22 cellular contexts compared by ENCODE assay signal in the genomic region with DNA sequence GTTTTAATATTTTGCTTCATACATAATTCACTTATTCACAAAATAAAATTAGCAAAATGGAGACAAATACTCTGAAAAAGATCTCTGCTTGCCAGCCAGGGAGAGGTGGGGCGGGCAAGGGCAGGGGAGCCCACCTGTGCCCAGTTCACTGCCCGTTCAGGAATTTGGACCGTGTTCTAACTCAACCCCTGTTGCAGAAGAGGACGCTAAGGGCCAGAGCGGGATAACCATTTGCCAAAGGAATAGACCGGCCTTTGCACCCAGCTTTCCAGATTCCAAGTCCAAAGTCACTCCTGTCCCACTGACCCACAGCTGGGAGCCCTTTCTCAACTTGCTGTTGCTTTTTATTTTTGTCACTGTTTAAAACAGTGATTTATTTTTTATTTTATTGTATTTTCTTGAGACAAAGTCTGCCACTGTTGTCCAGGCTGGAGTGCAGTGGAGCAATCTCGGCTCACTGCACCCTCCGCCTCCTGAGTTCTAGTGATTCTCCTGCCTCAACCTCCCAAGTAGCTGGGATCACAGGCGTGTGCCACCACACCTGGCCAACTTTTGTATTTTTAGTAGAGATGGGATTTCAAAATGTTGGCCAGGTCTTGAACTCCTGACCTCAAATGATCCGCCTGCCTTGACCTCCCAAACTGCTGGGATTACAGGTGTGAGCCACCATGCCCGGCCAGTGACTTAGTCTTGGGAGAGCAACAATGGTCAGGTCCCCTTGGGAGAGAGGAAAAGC. TPM values are rescaled to one million over a fixed set of nuclear protein-coding genes. Genes with fewer than 3 reads are reported as not detected.
DNase-seq lines count a peak whose midpoint lies in the region; ATAC-seq and TF ChIP-seq lines count a peak whose summit lies in the region.
"Had no signal": no experiment of that assay in that cellular context is flagged by ENCODE, and none has a peak within 500 bp of the region (broad histone marks: within the 10 kb centered on the region; RNA-seq: fewer than 3 reads in every experiment).

No MANE protein-coding gene starts in this region.

- no peak overlapping the region for H2AFZ ChIP-seq in mammary epithelial cell (ENCODE audit: low read depth, low read length)

- no peak for DNase-seq in activated naive CD8-positive, alpha-beta T cell treated with anti-CD3 and anti-CD28 coated beads for 36 hours
- no peak for DNase-seq in activated naive CD8-positive, alpha-beta T cell treated with anti-CD3 and anti-CD28 coated beads, Interleukin-2, amount 50 U/mL, for 24 hours
- no peak for DNase-seq in T-cell
- no peak for DNase-seq in mammary epithelial cell
- no peak for DNase-seq in hepatic stellate cell (ENCODE audit: low spot score)
- no peak for DNase-seq in NCI-H1105 treated with DMSO at 0.1 percent for 48 hours (lab: John Stamatoyannopoulos, UW)
- DNase-seq: Caco-2; CD4-positive, alpha-beta memory T cell; MV-4-11; NCI-H1105; NCI-H146; NCI-H1930; NCI-H2107; NCI-H446; NCI-H526 treated with DMSO at 0.1 percent for 48 hours; RPMI8226; SHP77 had no signal

- no peak for ATAC-seq in activated naive CD8-positive, alpha-beta T cell treated with anti-CD3 and anti-CD28 coated beads, Interleukin-2, amount 50 U/mL, for 24 hours
- ATAC-seq in T-cell (replicated peaks in 1 of 4) (no peak), GM18867 (IDR thresholded peaks at IDR 0.05; ENCODE audit: unreplicated experiment) (no peak)
- ATAC-seq: K562 had no signal

- POLR2A ChIA-PET in T-cell (lab: Charles Lee): no interaction called here

- H3K4me1 Mint-ChIP-seq in activated naive CD8-positive, alpha-beta T cell treated with anti-CD3 and anti-CD28 coated beads for 36 hours: peaks cover 41% of the 10 kb centered on the region
- H3K4me1 Mint-ChIP-seq in activated naive CD8-positive, alpha-beta T cell treated with anti-CD3 and anti-CD28 coated beads, Interleukin-2, amount 50 U/mL, for 24 hours: peaks cover 44% of the 10 kb centered on the region
- H3K4me1 Mint-ChIP-seq in T-cell: peaks cover 35 to 43% (median 38%) of the 10 kb centered on the region in 3 donors

- CTCF ChIA-PET in T-cell (lab: Charles Lee): interaction anchor here in 1 of 2 donors (1.3 kb wide), 1 partner anchor 50 kb away, joined by 7 read pairs; no protein-coding TSS in a partner anchor
- CTCF ChIA-PET in mammary epithelial cell (lab: Charles Lee; ENCODE audit: low non-redundant PET): no interaction called here

- peak overlapping the region; percentile 16 for H3K27ac Mint-ChIP-seq in activated naive CD8-positive, alpha-beta T cell treated with anti-CD3 and anti-CD28 coated beads for 36 hours
- H3K27ac Mint-ChIP-seq in activated naive CD8-positive, alpha-beta T cell treated with anti-CD3 and anti-CD28 coated beads, Interleukin-2, amount 50 U/mL, for 24 hours: no peak overlapping the region
- peak overlapping the region; percentile 46 to 78 for H3K27ac Mint-ChIP-seq in T-cell

- H3K9me3 Mint-ChIP-seq in activated naive CD8-positive, alpha-beta T cell treated with anti-CD3 and anti-CD28 coated beads for 36 hours: no peaks in the 10 kb centered on the region
- no peaks in the 10 kb centered on the region for H3K9me3 Mint-ChIP-seq in activated naive CD8-positive, alpha-beta T cell treated with anti-CD3 and anti-CD28 coated beads, Interleukin-2, amount 50 U/mL, for 24 hours
- no peaks in the 10 kb centered on the region for H3K9me3 Mint-ChIP-seq in T-cell
- H3K9me3 Mint-ChIP-seq: CD4-positive, alpha-beta memory T cell had no signal

- no peak overlapping the region for H3K4me3 Mint-ChIP-seq in activated naive CD8-positive, alpha-beta T cell treated with anti-CD3 and anti-CD28 coated beads for 36 hours
- no peak overlapping the region for H3K4me3 Mint-ChIP-seq in activated naive CD8-positive, alpha-beta T cell treated with anti-CD3 and anti-CD28 coated beads, Interleukin-2, amount 50 U/mL, for 24 hours
- H3K4me3 Mint-ChIP-seq in T-cell: no peak overlapping the region

- no peaks in the 10 kb centered on the region for H3K36me3 Mint-ChIP-seq in activated naive CD8-positive, alpha-beta T cell treated with anti-CD3 and anti-CD28 coated beads for 36 hours
- H3K36me3 Mint-ChIP-seq in activated naive CD8-positive, alpha-beta T cell treated with anti-CD3 and anti-CD28 coated beads, Interleukin-2, amount 50 U/mL, for 24 hours (ENCODE audit: low read depth): no peaks in the 10 kb centered on the region
- no peaks in the 10 kb centered on the region for H3K36me3 Mint-ChIP-seq in T-cell

- H3K4me1 ChIP-seq in liver (ENCODE audit: control insufficient read depth in 4 of 4, insufficient read depth in 4 of 4, low read length in 3 of 4) (peaks cover 6 to 32% (median 24%) of the 10 kb centered on the region in 4 donors), mammary epithelial cell (ENCODE audit: insufficient read depth, low read length) (peaks cover 21% of the 10 kb centered on the region)

- in situ Hi-C loops in mammary epithelial cell (cut with MboI; ENCODE audit: low sequenced_read_pairs in 2 of 2): no loop called here

- WGBS in liver: 41% methylated on average over 11 of the region's 11 CpGs
- WGBS in mammary epithelial cell (ENCODE audit: low coverage, missing lambda C conversion rate): 90% methylated on average over 11 of the region's 11 CpGs

- H3K9ac ChIP-seq in liver (ENCODE audit: low read depth in 1 of 2, low read length in 2 of 2) (no peak overlapping the region), mammary epithelial cell (ENCODE audit: insufficient read depth, low read length) (no peak overlapping the region)
- H3K9ac ChIP-seq: BLaER1 treated with 17β-estradiol and CSF1 and Interleukin-3, amounts not matched to agents 10 nM and 100 nM had no signal

- no peaks in the 10 kb centered on the region for H3K36me3 ChIP-seq in liver (ENCODE audit: control insufficient read depth in 4 of 4, insufficient read depth in 3 of 4, low read depth in 1 of 4, low read length in 3 of 4)
- H3K36me3 ChIP-seq in mammary epithelial cell (ENCODE audit: insufficient read depth, low read length): no peaks in the 10 kb centered on the region
- H3K36me3 ChIP-seq: BLaER1 treated with 17β-estradiol and CSF1 and Interleukin-3, amounts not matched to agents 10 nM and 100 nM had no signal

- dilution Hi-C loops in mammary epithelial cell (cut with HindIII; ENCODE audit: low sequenced_read_pairs): loop anchor here (5.0 to 10.0 kb wide), 4 partner anchors 35 to 517 kb away; no protein-coding TSS in a partner anchor

- H4K20me1 ChIP-seq in mammary epithelial cell (ENCODE audit: insufficient read depth, low read length): no peaks in the 10 kb centered on the region

- intact Hi-C loops in mammary epithelial cell (cut with micrococcal nuclease): no loop called here

- peaks cover 23% of the 10 kb centered on the region for H3K79me2 ChIP-seq in mammary epithelial cell (ENCODE audit: insufficient read depth, low read length)

- TF ChIP-seq RAD21 in liver (IDR thresholded peaks at IDR 0.05): peak; percentile 43 to 57

- H3K27ac ChIP-seq in liver (ENCODE audit: low read depth in 1 of 2, low read length in 2 of 2) (peak overlapping the region; percentile 24 to 64), mammary epithelial cell (ENCODE audit: insufficient read depth, low read depth, low read length) (no peak overlapping the region)
- H3K27ac ChIP-seq: HL-60 had no signal

- no peak overlapping the region for H3K4me3 ChIP-seq in liver (ENCODE audit: low read depth in 1 of 3, low read length in 3 of 3)
- H3K4me3 ChIP-seq in mammary epithelial cell (replicated peaks in 1 of 3; ENCODE audit: insufficient read depth in 1 of 3, low read depth in 2 of 3, low read length in 3 of 3): no peak overlapping the region
- H3K4me3 ChIP-seq: BLaER1 treated with 17β-estradiol and CSF1 and Interleukin-3, amounts not matched to agents 10 nM and 100 nM; K562 had no signal

- no peaks in the 10 kb centered on the region for H3K27me3 Mint-ChIP-seq in activated naive CD8-positive, alpha-beta T cell treated with anti-CD3 and anti-CD28 coated beads for 36 hours
- no peaks in the 10 kb centered on the region for H3K27me3 Mint-ChIP-seq in activated naive CD8-positive, alpha-beta T cell treated with anti-CD3 and anti-CD28 coated beads, Interleukin-2, amount 50 U/mL, for 24 hours
- H3K27me3 Mint-ChIP-seq in T-cell: no peaks in the 10 kb centered on the region
- H3K27me3 Mint-ChIP-seq: CD4-positive, alpha-beta memory T cell had no signal

- TF ChIP-seq CTCF in liver (IDR thresholded peaks at IDR 0.05; ENCODE audit: low read depth, low read length, missing input control) (no peak), mammary epithelial cell (conservative IDR thresholded peaks at IDR 0.05 in 1 of 2, IDR thresholded peaks at IDR 0.05 in 1 of 2; ENCODE audit: extremely low read depth in 1 of 2, insufficient read depth in 1 of 2, low read depth in 1 of 2, low read length in 2 of 2) (no peak)

- H3K4me2 ChIP-seq in mammary epithelial cell (ENCODE audit: insufficient read depth, low read depth, low read length): no peak overlapping the region

- no TSS peak for BruUV-seq in mammary epithelial cell (replicated peaks; lab: Mats Ljungman, UMichigan)

- H3K27me3 ChIP-seq in liver (ENCODE audit: control insufficient read depth in 4 of 4, insufficient read depth in 4 of 4, low read length in 3 of 4): no peaks in the 10 kb centered on the region
- no peaks in the 10 kb centered on the region for H3K27me3 ChIP-seq in mammary epithelial cell (ENCODE audit: insufficient read depth, low read length)
- H3K27me3 ChIP-seq: BLaER1 treated with 17β-estradiol and CSF1 and Interleukin-3, amounts not matched to agents 10 nM and 100 nM had no signal

- H3K9me3 ChIP-seq in liver (ENCODE audit: control insufficient read depth in 4 of 4, low read length in 3 of 4) (no peaks in the 10 kb centered on the region), mammary epithelial cell (replicated peaks; ENCODE audit: insufficient read depth, low read length) (no peaks in the 10 kb centered on the region)
- H3K9me3 ChIP-seq: BLaER1 treated with 17β-estradiol and CSF1 and Interleukin-3, amounts not matched to agents 10 nM and 100 nM; Caco-2 had no signal

RNA-seq across cellular contexts. Expression of a gene that starts 2.7 kb away (rescaled TPM):
- total RNA-seq in activated naive CD8-positive, alpha-beta T cell treated with anti-CD3 and anti-CD28 coated beads for 36 hours: 10 to 100 TPM; 86.7 to 87.0 TPM
- 100 to 1,000 TPM; 139 to 274 (median 240) TPM for total RNA-seq in T-cell
- 10 to 100 TPM; 59.7 to 74.7 TPM for total RNA-seq in liver
- 10 to 100 TPM; 15.3 to 58.7 TPM for polyA plus RNA-seq in liver
- 100 to 1,000 TPM; 165 to 215 TPM for total RNA-seq in mammary epithelial cell
- polyA plus RNA-seq in mammary epithelial cell: 144 TPM
- polyA minus RNA-seq in mammary epithelial cell: 339 TPM

RNA-seq across cellular contexts. Expression of a gene that starts 15.8 kb away (rescaled TPM):
- total RNA-seq in activated naive CD8-positive, alpha-beta T cell treated with anti-CD3 and anti-CD28 coated beads for 36 hours: 100 to 1,000 TPM; 156 to 158 TPM
- 1 to 10 TPM in 4 of 5 donors, under 1 TPM in 1; 0.93 to 3.7 (median 1.5) TPM for total RNA-seq in T-cell
- total RNA-seq in liver: 10 to 100 TPM in 1 of 2 donors, under 1 TPM in 1; 0.08 to 37.6 TPM
- polyA plus RNA-seq in liver: 1 to 10 TPM in 1 of 2 donors, under 1 TPM in 1; 0.11 to 1.8 TPM
- total RNA-seq in mammary epithelial cell: 10 to 100 TPM in 1 of 2 donors, 1 to 10 TPM in 1; 3.5 to 22.0 TPM
- 13.6 TPM for polyA plus RNA-seq in mammary epithelial cell
- 20.1 TPM for polyA minus RNA-seq in mammary epithelial cell

RNA-seq across cellular contexts. Expression of a gene that starts 24.0 kb away (rescaled TPM):
- 100 to 1,000 TPM; 241 to 272 TPM for total RNA-seq in activated naive CD8-positive, alpha-beta T cell treated with anti-CD3 and anti-CD28 coated beads for 36 hours
- total RNA-seq in T-cell: 100 to 1,000 TPM; 166 to 245 (median 228) TPM
- 10 to 100 TPM; 27.9 to 35.5 TPM for total RNA-seq in liver
- 100 to 1,000 TPM; 153 to 160 TPM for polyA plus RNA-seq in liver
- 100 to 1,000 TPM in 1 of 2 donors, 10 to 100 TPM in 1; 51.5 to 136 TPM for total RNA-seq in mammary epithelial cell
- 145 TPM for polyA plus RNA-seq in mammary epithelial cell
- 63.6 TPM for polyA minus RNA-seq in mammary epithelial cell

Comparison
In these comparisons a context has a peak if more than half of its experiments do, and no peak if none do; other contexts are left out.
1. RNA of a gene that starts 15.8 kb away (total RNA-seq): 156 to 158 TPM in activated naive CD8-positive, alpha-beta T cell treated with anti-CD3 and anti-CD28 coated beads for 36 hours; 0.08 to 37.6 TPM in liver, 3.5 to 22.0 TPM in mammary epithelial cell and 0.93 to 3.7 TPM in T-cell; every median in the first group is over 4 times any median in the second.